ENCODE assay signal across 22 cellular contexts in genomic region chr12:47028981-47029708, GRCh38.
"Had no signal": no experiment of that assay in that cellular context is flagged by ENCODE, and none has a peak within 500 bp of the region (broad histone marks: within the 10 kb centered on the region; RNA-seq: fewer than 3 reads in every experiment).

No MANE protein-coding gene starts in this region.

- DNase-seq: activated B cell treated with CpG ODN at 0.5 μM for 24 hours; activated CD4-positive, alpha-beta T cell treated with anti-CD3 and anti-CD28 coated beads for 1 hour; activated CD4-positive, alpha-beta T cell treated with anti-CD3 and anti-CD28 coated beads, Interleukin-2, amount 10 ng/mL, durations not matched to agents 24 days and 14 days; activated CD4-positive, alpha-beta T cell treated with anti-CD3 and anti-CD28 coated beads, Interleukin-2, amount 50 U/mL, for 48 hours; activated CD8-positive, alpha-beta memory T cell treated with anti-CD3 and anti-CD28 coated beads, Interleukin-2, amount 10 ng/mL, durations not matched to agents 7 days and 5 days; activated gamma-delta T cell; activated naive CD4-positive, alpha-beta T cell treated with anti-CD3 and anti-CD28 coated beads, Interleukin-2, amount 10 ng/mL, durations not matched to agents 7 days and 5 days; activated naive CD8-positive, alpha-beta T cell treated with anti-CD3 and anti-CD28 coated beads, Interleukin-2, amount 10 ng/mL, durations not matched to agents 7 days and 5 days; activated T-cell treated with anti-CD3 and anti-CD28 coated beads, Interleukin-2, amount 50 U/mL, for 24 hours; aorta; body of pancreas; NCI-H1105 treated with DMSO at 0.1 percent for 48 hours; NCI-H1436 treated with DMSO at 0.1 percent for 48 hours; NCI-H187; NCI-H2081; NCI-H510A treated with DMSO at 0.1 percent for 48 hours; NCI-H69; SHP77; T-cell; T-helper 2 cell; T1000 had no signal

- H3K4me3 ChIP-seq: body of pancreas had no signal

- H3K9me3 Mint-ChIP-seq: activated B cell treated with CpG ODN at 0.5 μM for 24 hours; activated CD4-positive, alpha-beta T cell treated with anti-CD3 and anti-CD28 coated beads, Interleukin-2, amount 10 ng/mL, durations not matched to agents 24 days and 14 days; activated naive CD4-positive, alpha-beta T cell treated with anti-CD3 and anti-CD28 coated beads, Interleukin-2, amount 10 ng/mL, durations not matched to agents 7 days and 5 days; activated naive CD8-positive, alpha-beta T cell treated with anti-CD3 and anti-CD28 coated beads, Interleukin-2, amount 10 ng/mL, durations not matched to agents 7 days and 5 days; activated T-cell treated with anti-CD3 and anti-CD28 coated beads, Interleukin-2, amount 50 U/mL, for 24 hours; central memory CD8-positive, alpha-beta T cell; T-cell had no signal

- H3K4me3 Mint-ChIP-seq: activated B cell treated with CpG ODN at 0.5 μM for 24 hours; activated CD4-positive, alpha-beta T cell treated with anti-CD3 and anti-CD28 coated beads, Interleukin-2, amount 10 ng/mL, durations not matched to agents 24 days and 14 days; activated CD8-positive, alpha-beta memory T cell treated with anti-CD3 and anti-CD28 coated beads, Interleukin-2, amount 10 ng/mL, durations not matched to agents 7 days and 5 days; activated naive CD4-positive, alpha-beta T cell treated with anti-CD3 and anti-CD28 coated beads, Interleukin-2, amount 10 ng/mL, durations not matched to agents 7 days and 5 days; activated naive CD8-positive, alpha-beta T cell treated with anti-CD3 and anti-CD28 coated beads, Interleukin-2, amount 10 ng/mL, durations not matched to agents 7 days and 5 days; activated T-cell treated with anti-CD3 and anti-CD28 coated beads, Interleukin-2, amount 50 U/mL, for 24 hours; central memory CD8-positive, alpha-beta T cell; T-cell had no signal

- ATAC-seq: activated CD8-positive, alpha-beta memory T cell treated with anti-CD3 and anti-CD28 coated beads, Interleukin-2, amount 10 ng/mL, durations not matched to agents 7 days and 5 days; body of pancreas; T-cell had no signal

- H3K27me3 ChIP-seq: body of pancreas had no signal

- H3K9me3 ChIP-seq: body of pancreas had no signal

- H3K27ac ChIP-seq: body of pancreas had no signal

- H3K36me3 Mint-ChIP-seq: activated CD8-positive, alpha-beta memory T cell treated with anti-CD3 and anti-CD28 coated beads, Interleukin-2, amount 10 ng/mL, durations not matched to agents 7 days and 5 days; activated naive CD4-positive, alpha-beta T cell treated with anti-CD3 and anti-CD28 coated beads, Interleukin-2, amount 10 ng/mL, durations not matched to agents 7 days and 5 days; activated naive CD8-positive, alpha-beta T cell treated with anti-CD3 and anti-CD28 coated beads, Interleukin-2, amount 10 ng/mL, durations not matched to agents 7 days and 5 days; T-cell had no signal

- H3K4me1 Mint-ChIP-seq: central memory CD8-positive, alpha-beta T cell had no signal

- H3K27ac Mint-ChIP-seq: activated B cell treated with CpG ODN at 0.5 μM for 24 hours; activated CD4-positive, alpha-beta T cell treated with anti-CD3 and anti-CD28 coated beads, Interleukin-2, amount 10 ng/mL, durations not matched to agents 24 days and 14 days; activated CD8-positive, alpha-beta memory T cell treated with anti-CD3 and anti-CD28 coated beads, Interleukin-2, amount 10 ng/mL, durations not matched to agents 7 days and 5 days; activated naive CD4-positive, alpha-beta T cell treated with anti-CD3 and anti-CD28 coated beads, Interleukin-2, amount 10 ng/mL, durations not matched to agents 7 days and 5 days; activated naive CD8-positive, alpha-beta T cell treated with anti-CD3 and anti-CD28 coated beads, Interleukin-2, amount 10 ng/mL, durations not matched to agents 7 days and 5 days; activated T-cell treated with anti-CD3 and anti-CD28 coated beads, Interleukin-2, amount 50 U/mL, for 24 hours; T-cell had no signal
